Comparison of ENCODE assay signal across 7 cellular contexts in the genomic region with DNA sequence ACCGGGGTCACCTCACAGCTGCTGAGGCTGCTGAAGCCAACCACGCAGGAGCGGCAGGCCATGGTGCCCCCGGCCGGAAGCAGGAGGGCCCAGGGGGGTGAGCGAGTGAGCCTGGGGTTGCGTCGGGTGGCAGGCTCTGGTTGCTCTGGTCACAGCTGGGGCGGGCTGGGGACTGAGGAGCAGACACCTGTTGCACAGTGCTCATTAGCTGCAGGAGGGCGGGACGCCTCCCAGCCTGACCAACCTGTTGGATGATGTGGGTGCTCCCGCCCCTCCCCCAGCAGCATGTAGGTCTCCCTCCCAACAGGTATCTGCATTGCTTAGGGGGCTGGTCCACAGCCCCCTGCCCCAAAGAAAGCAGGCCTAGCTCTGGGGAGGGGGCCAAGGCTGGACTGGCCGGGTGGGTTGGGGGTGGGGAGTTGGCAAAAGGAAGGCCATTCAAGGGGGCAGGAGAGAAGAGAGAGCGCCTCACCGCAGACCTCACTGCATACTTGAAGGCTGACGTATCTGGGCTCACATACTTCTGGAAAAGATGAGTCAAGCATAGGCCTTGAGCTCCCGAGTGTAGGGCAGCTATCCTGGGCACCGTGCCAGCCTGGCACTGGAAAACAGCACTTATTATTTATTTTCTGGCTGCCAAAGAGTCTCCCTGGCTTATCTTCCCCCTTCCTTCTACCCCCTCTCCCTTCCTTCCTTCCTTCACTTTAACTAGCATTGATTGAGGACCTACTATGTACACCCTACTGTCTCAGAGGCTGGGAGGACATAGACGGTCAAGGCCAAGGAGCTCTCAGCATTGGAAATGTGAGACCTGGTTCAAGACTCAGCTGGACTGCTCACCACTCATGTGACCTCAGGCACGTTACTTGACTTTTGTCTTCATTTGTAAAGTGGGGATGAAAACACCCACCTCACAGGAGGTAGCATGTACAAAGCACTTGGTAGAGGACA. TPM values are rescaled to one million over a fixed set of nuclear protein-coding genes. Genes with fewer than 3 reads are reported as not detected.
A peak's percentile ranks its signal among the peaks of the same experiment; 100 is the strongest.
DNase-seq lines count a peak whose midpoint lies in the region; ATAC-seq, FAIRE-seq and TF ChIP-seq lines count a peak whose summit lies in the region.

Gene KRT80, minus strand, starts transcription at position 174 of the 951 bp plus-strand sequence. Its CDS starts 112 bp downstream, at position 62.

- DNase-seq in HCT116 (ENCODE audit: low read depth, low spot score) (peak; percentile 97), NCI-H345 (lab: John Stamatoyannopoulos, UW) (peak; percentile 94), astrocyte of the spinal cord (ENCODE audit: low read depth, low spot score) (peak; percentile 98)
- peak; percentile 34 for DNase-seq in stimulated activated CD4-positive, alpha-beta T cell treated with anti-CD3 and anti-CD28 coated beads, Interleukin-1b, Interleukin-23, amount 100 ng/mL, for 48 hours
- no peak for DNase-seq in effector memory CD8-positive, alpha-beta T cell
- no peak for DNase-seq in CD8-positive, alpha-beta T cell

- H3K27me3 ChIP-seq in HCT116 (ENCODE audit: insufficient read depth, low read length) = no peaks in the 10 kb centered on the region; the same call in 1 of the 2 replicates
- no peaks in the 10 kb centered on the region for H3K27me3 ChIP-seq in CD8-positive, alpha-beta T cell (ENCODE audit: insufficient read depth, low read length)

- no peaks in the 10 kb centered on the region for H3K36me3 Mint-ChIP-seq in effector memory CD8-positive, alpha-beta T cell (ENCODE audit: insufficient read depth)
- H3K36me3 Mint-ChIP-seq in CD8-positive, alpha-beta T cell = no peaks in the 10 kb centered on the region

- peak within 1 kb of the TSS; percentile 39 to 52 for H3K4me3 ChIP-seq in HCT116 (replicated peaks in 1 of 2; ENCODE audit: low read depth in 1 of 2, low read length in 2 of 2)
- no peak within 1 kb of the TSS for H3K4me3 ChIP-seq in astrocyte of the spinal cord (ENCODE audit: low read depth, low read length)
- no peak within 1 kb of the TSS for H3K4me3 ChIP-seq in CD8-positive, alpha-beta T cell (ENCODE audit: low read depth, low read length)

- intact Hi-C loops in HCT116 (cut with micrococcal nuclease) = no loop called here
- intact Hi-C loops in CD8-positive, alpha-beta T cell (cut with DNase I, micrococcal nuclease) = no loop called here

- peak; percentile 99 for FAIRE-seq in islet of Langerhans (lab: Jason Lieb, UNC)

- H3K79me2 ChIP-seq in HCT116 (ENCODE audit: insufficient read depth, low read length) = no peaks in the 10 kb centered on the region

- H3K4me3 Mint-ChIP-seq in effector memory CD8-positive, alpha-beta T cell = no peak within 1 kb of the TSS
- H3K4me3 Mint-ChIP-seq in CD8-positive, alpha-beta T cell = no peak within 1 kb of the TSS

- CTCF ChIA-PET in HCT116 (lab: Charles Lee) = interaction anchor here (0.7 to 2.2 kb wide), 10 partner anchors 10 to 181 kb away, joined by 3 to 15 read pairs (median 6); no protein-coding TSS in a partner anchor
- CTCF ChIA-PET in CD8-positive, alpha-beta T cell (lab: Charles Lee) = no interaction called here

- no peaks in the 10 kb centered on the region for H3K36me3 ChIP-seq in HCT116 (ENCODE audit: control insufficient read depth in 1 of 2, insufficient read depth in 2 of 2, low read length in 2 of 2)
- H3K36me3 ChIP-seq in CD8-positive, alpha-beta T cell (ENCODE audit: insufficient read depth, low read length) = no peaks in the 10 kb centered on the region

- TF ChIP-seq CTCF in HCT116 (IDR thresholded peaks at IDR 0.05 in 2 of 3, conservative IDR thresholded peaks at IDR 0.05 in 1 of 3; ENCODE audit: borderline replicate concordance in 1 of 3, insufficient read depth in 1 of 3, low read depth in 2 of 3, low read length in 2 of 3) = no peak
- no peak for TF ChIP-seq CTCF in astrocyte of the spinal cord (IDR thresholded peaks at IDR 0.05; ENCODE audit: low read depth, low read length)
- no peak for TF ChIP-seq CTCF in CD8-positive, alpha-beta T cell (IDR thresholded peaks at IDR 0.05)

- RAD21 ChIA-PET in HCT116 (lab: Charles Lee; ENCODE audit: low non-redundant PET in 1 of 2, low total read pairs in 2 of 2, uncharacterized antibody in 2 of 2, unreplicated experiment in 2 of 2) = no interaction called here

- BruUV-seq in HCT116 (replicated peaks; lab: Mats Ljungman, UMichigan) = TSS peak; percentile 92

- no peaks in the 10 kb centered on the region for H3K9me3 ChIP-seq in HCT116 (ENCODE audit: control insufficient read depth in 1 of 2, insufficient read depth in 1 of 2, low read depth in 1 of 2, low read length in 2 of 2)
- H3K9me3 ChIP-seq in CD8-positive, alpha-beta T cell (ENCODE audit: low read length) = no peaks in the 10 kb centered on the region

- peak within 1 kb of the TSS; percentile 68 for H3K9ac ChIP-seq in HCT116 (ENCODE audit: low read length)

- peak within 1 kb of the TSS; percentile 65 for H2AFZ ChIP-seq in HCT116 (ENCODE audit: low read depth, low read length, poor library complexity, severe bottlenecking)

- ATAC-seq in HCT116 = peak; percentile 88
- ATAC-seq in effector memory CD8-positive, alpha-beta T cell (replicated peaks) = no peak
- ATAC-seq in CD8-positive, alpha-beta T cell = no peak

- H3K27ac ChIP-seq in HCT116 (ENCODE audit: low read depth, low read length) = peak within 1 kb of the TSS; percentile 62
- no peak within 1 kb of the TSS for H3K27ac ChIP-seq in CD8-positive, alpha-beta T cell (ENCODE audit: low read depth, low read length)

- TF ChIP-seq RAD21 in HCT116 (IDR thresholded peaks at IDR 0.05; ENCODE audit: low read depth) = no peak

- H3K9me2 ChIP-seq in HCT116 (ENCODE audit: insufficient read depth) = no peaks in the 10 kb centered on the region

- in situ Hi-C loops in astrocyte of the spinal cord (cut with HindIII; ENCODE audit: low sequenced_read_pairs) = no loop called here

- peaks cover 55 to 87% of the 10 kb centered on the region in 2 experiments for H3K4me1 ChIP-seq in HCT116 (ENCODE audit: control insufficient read depth in 1 of 2, insufficient read depth in 2 of 2, low read length in 2 of 2)
- H3K4me1 ChIP-seq in CD8-positive, alpha-beta T cell (ENCODE audit: insufficient read depth, low read length) = no peaks in the 10 kb centered on the region

- POLR2A ChIA-PET in HCT116 (lab: Charles Lee) = interaction anchor here (0.6 to 3.8 kb wide), 20 partner anchors 9 to 954 kb away, joined by 3 to 32 read pairs (median 4); no protein-coding TSS in a partner anchor
- POLR2A ChIA-PET in CD8-positive, alpha-beta T cell (lab: Charles Lee) = no interaction called here

- H3K4me1 Mint-ChIP-seq in effector memory CD8-positive, alpha-beta T cell (ENCODE audit: low read depth in 2 of 2) = no peaks in the 10 kb centered on the region
- H3K4me1 Mint-ChIP-seq in CD8-positive, alpha-beta T cell (ENCODE audit: low read depth) = no peaks in the 10 kb centered on the region

- H3K27ac Mint-ChIP-seq in effector memory CD8-positive, alpha-beta T cell = no peak within 1 kb of the TSS
- H3K27ac Mint-ChIP-seq in CD8-positive, alpha-beta T cell = no peak within 1 kb of the TSS

- peaks cover 22 to 81% of the 10 kb centered on the region in 2 donors for H3K27me3 Mint-ChIP-seq in effector memory CD8-positive, alpha-beta T cell
- peaks cover 14% of the 10 kb centered on the region for H3K27me3 Mint-ChIP-seq in CD8-positive, alpha-beta T cell (ENCODE audit: low read depth)

- H4K20me1 ChIP-seq in HCT116 (ENCODE audit: insufficient read depth) = no peaks in the 10 kb centered on the region

- no peak for TF ChIP-seq POLR2A in HCT116 (IDR thresholded peaks at IDR 0.05; ENCODE audit: borderline replicate concordance, extremely low read depth, insufficient read depth, insufficient read length)

- H3K4me2 ChIP-seq in HCT116 (ENCODE audit: low read length) = peak within 1 kb of the TSS; percentile 78

- no peaks in the 10 kb centered on the region for H3K9me3 Mint-ChIP-seq in effector memory CD8-positive, alpha-beta T cell
- H3K9me3 Mint-ChIP-seq in CD8-positive, alpha-beta T cell = no peaks in the 10 kb centered on the region

TF ChIP-seq in HCT116, 20 proteins besides CTCF, POLR2A, EP300 and RAD21 (continues in another document):
- TF ChIP-seq EZH2phosphoT487 (IDR thresholded peaks at IDR 0.05; ENCODE audit: borderline replicate concordance) = no peak
- TF ChIP-seq ZBTB33 (IDR thresholded peaks at IDR 0.05; ENCODE audit: extremely low read depth, insufficient replicate concordance, low read length) = peak; percentile 42
- TF ChIP-seq SRF (IDR thresholded peaks at IDR 0.05; ENCODE audit: low read depth) = no peak

RNA-seq across cellular contexts. Expression of gene KRT80, which starts in this region (rescaled TPM):
- 8.8 TPM for total RNA-seq in HCT116 (2021; ENCODE audit: unreplicated experiment)
- 14.4 and 24.3 TPM in 2 replicates for polyA plus RNA-seq in HCT116 (2012)
- not detected for total RNA-seq in CD8-positive, alpha-beta T cell

Comparison
In these comparisons a context has a peak if more than half of its experiments do, and no peak if none do; other contexts are left out.
1. DNase-seq: peak in HCT116 (single experiment), NCI-H345 (single experiment), astrocyte of the spinal cord (single experiment) and stimulated activated CD4-positive, alpha-beta T cell treated with anti-CD3 and anti-CD28 coated beads, Interleukin-1b, Interleukin-23, amount 100 ng/mL, for 48 hours (single experiment); none in effector memory CD8-positive, alpha-beta T cell (0 of 3) and CD8-positive, alpha-beta T cell (0 of 7).
2. H3K4me3 ChIP-seq: peak in HCT116 (2 of 2); none in astrocyte of the spinal cord (single experiment) and CD8-positive, alpha-beta T cell (single experiment).